26 cellular contexts compared by ENCODE assay signal in genomic region chr6:47000842-47001241, GRCh38. TPM values are rescaled to one million over a fixed set of nuclear protein-coding genes. Genes with fewer than 3 reads are reported as not detected.
DNase-seq lines count a peak whose midpoint lies in the region; FAIRE-seq and TF ChIP-seq lines count a peak whose summit lies in the region.
"Had no signal": no experiment of that assay in that cellular context is flagged by ENCODE, and none has a peak within 500 bp of the region (broad histone marks: within the 10 kb centered on the region; RNA-seq: fewer than 3 reads in every experiment).

No MANE protein-coding gene starts in this region.

- POLR2A ChIA-PET in PC-9 (lab: Charles Lee; ENCODE audit: unreplicated experiment), result no interaction called here

- DNase-seq in NCI-H345 (lab: John Stamatoyannopoulos, UW), result peak; percentile 5
- no peak for DNase-seq in NCI-H345 treated with DMSO at 0.1 percent for 48 hours (lab: John Stamatoyannopoulos, UW; ENCODE audit: unreplicated experiment)
- DNase-seq in PC-9, result peak; percentile 10 to 52
- peak; percentile 21 for DNase-seq in iris pigment epithelial cell (ENCODE audit: low read depth)
- DNase-seq in urothelium cell line (ENCODE audit: low spot score), result peak; percentile 20
- DNase-seq in mesenteric fat pad (ENCODE audit: low spot score), result no peak
- DNase-seq in NK-92 treated with Interleukin-12 subunit alpha and Interleukin-12 subunit beta, amount 100 ng/mL, for 24 hours (lab: John Stamatoyannopoulos, UW), result no peak
- DNase-seq in MM.1S, result no peak
- DNase-seq: activated CD4-positive, alpha-beta T cell treated with anti-CD3 and anti-CD28 coated beads, Interleukin-2, amount 10 ng/mL, durations not matched to agents 24 days and 14 days; BE2C; caudate nucleus; islet precursor cell; Karpas-422; NCI-H1048; NCI-H2029; NCI-H446 treated with DMSO at 0.1 percent for 48 hours; RPMI8226; trophoblast cell; WERI-Rb-1 had no signal

- CTCF ChIA-PET in PC-9 (lab: Charles Lee), result no interaction called here

- H2AFZ ChIP-seq in PC-9, result no peak overlapping the region
- no peak overlapping the region for H2AFZ ChIP-seq in MM.1S (ENCODE audit: low read length)

- no TSS peak for BruUV-seq in PC-9 (replicated peaks; lab: Mats Ljungman, UMichigan)

- H3K9me2 ChIP-seq in PC-9 (ENCODE audit: insufficient read depth) (no peaks in the 10 kb centered on the region), MM.1S (replicated peaks; ENCODE audit: insufficient read depth, low read length) (no peaks in the 10 kb centered on the region)

- no peaks in the 10 kb centered on the region for H4K20me1 ChIP-seq in PC-9 (ENCODE audit: insufficient read depth)
- H4K20me1 ChIP-seq in MM.1S (ENCODE audit: insufficient read depth, low read length), result no peaks in the 10 kb centered on the region

- H3K4me2 ChIP-seq in PC-9, result no peak overlapping the region
- H3K4me2 ChIP-seq in MM.1S (ENCODE audit: low read depth, low read length), result no peak overlapping the region

- no peak for FAIRE-seq in urothelium cell line (lab: Jason Lieb, UNC)
- FAIRE-seq: endometrium, GM12891 had no signal

- no peak overlapping the region for H3K4me3 ChIP-seq in PC-9
- H3K4me3 ChIP-seq in MM.1S (ENCODE audit: low read length), result no peak overlapping the region
- H3K4me3 ChIP-seq: ascending aorta, HAP-1 had no signal

- no peak overlapping the region for H3K9ac ChIP-seq in MM.1S (ENCODE audit: low read length)

- H3K79me2 ChIP-seq in PC-9 (ENCODE audit: low read depth) (no peaks in the 10 kb centered on the region), MM.1S (ENCODE audit: low read length) (no peaks in the 10 kb centered on the region)

- peaks cover 83% of the 10 kb centered on the region for H3F3A ChIP-seq in PC-9 (ENCODE audit: insufficient read depth, low read depth)
- peaks cover 6% of the 10 kb centered on the region; the same call in 1 of the 2 replicates for H3F3A ChIP-seq in MM.1S (ENCODE audit: insufficient read depth, low read length)

- H3K36me3 ChIP-seq in PC-9 (ENCODE audit: low read depth), result peaks cover 25% of the 10 kb centered on the region; the same call in 1 of the 2 replicates
- no peaks in the 10 kb centered on the region for H3K36me3 ChIP-seq in MM.1S (replicated peaks; ENCODE audit: insufficient read depth, low read length)
- H3K36me3 ChIP-seq: ascending aorta, BE2C, HAP-1, neutrophil, WERI-Rb-1 had no signal

- H3K9me3 ChIP-seq in PC-9 (ENCODE audit: insufficient read depth, low read depth) (no peaks in the 10 kb centered on the region), MM.1S (replicated peaks; ENCODE audit: insufficient read depth, low read length) (no peaks in the 10 kb centered on the region)
- H3K9me3 ChIP-seq: ascending aorta, BE2C, HAP-1, neutrophil had no signal

- TF ChIP-seq CTCF in PC-9 (conservative IDR thresholded peaks at IDR 0.05) (no peak), MM.1S (IDR thresholded peaks at IDR 0.05; ENCODE audit: low read length) (no peak)

- intact Hi-C loops in PC-9 (cut with micrococcal nuclease; ENCODE audit: unreplicated experiment), result no loop called here

- H3K27me3 ChIP-seq in PC-9 (ENCODE audit: insufficient read depth, low read depth), result no peaks in the 10 kb centered on the region
- no peaks in the 10 kb centered on the region for H3K27me3 ChIP-seq in MM.1S (replicated peaks; ENCODE audit: insufficient read depth, low read length)
- H3K27me3 ChIP-seq: ascending aorta, neutrophil had no signal

- no peak overlapping the region for H3K27ac ChIP-seq in PC-9
- no peak overlapping the region for H3K27ac ChIP-seq in MM.1S (ENCODE audit: low read length)
- H3K27ac ChIP-seq: ascending aorta, neutrophil, WERI-Rb-1 had no signal

- peaks cover 41% of the 10 kb centered on the region for H3K4me1 ChIP-seq in PC-9 (replicated peaks; ENCODE audit: insufficient read depth)
- H3K4me1 ChIP-seq in MM.1S (ENCODE audit: low read length), result peaks cover 15% of the 10 kb centered on the region
- H3K4me1 ChIP-seq: ascending aorta, BE2C, HAP-1 had no signal

RNA-seq across cellular contexts. Expression of gene ADGRF1, which starts 41.3 kb away (rescaled TPM):
- total RNA-seq in PC-9 (2021) (112 and 162 TPM in 2 replicates), mesenteric fat pad (not detected)
- total RNA-seq: A673; activated CD4-positive, alpha-beta T cell treated with anti-CD3 and anti-CD28 coated beads, Interleukin-2, amount 10 ng/mL, durations not matched to agents 24 days and 14 days; ascending aorta; fibroblast of lung had no signal

Comparison
In these comparisons a context has a peak if more than half of its experiments do, and no peak if none do; other contexts are left out.
1. DNase-seq: peak in NCI-H345 (single experiment), PC-9 (2 of 2), iris pigment epithelial cell (single experiment) and urothelium cell line (single experiment); none in NCI-H345 treated with DMSO at 0.1 percent for 48 hours (single experiment), mesenteric fat pad (single experiment), NK-92 treated with Interleukin-12 subunit alpha and Interleukin-12 subunit beta, amount 100 ng/mL, for 24 hours (single experiment) and MM.1S (single experiment).
2. RNA of gene ADGRF1, which starts 41.3 kb away (total RNA-seq): 112 to 162 TPM in PC-9; not detected in mesenteric fat pad (single experiment); every median in the first group is over 100 times any median in the second.